19 cellular contexts compared by ENCODE assay signal in genomic region chr5:113451797-113452196, GRCh38. TPM values are rescaled to one million over a fixed set of nuclear protein-coding genes. Genes with fewer than 3 reads are reported as not detected.
"Had no signal": no experiment of that assay in that cellular context is flagged by ENCODE, and none has a peak within 500 bp of the region (broad histone marks: within the 10 kb centered on the region; RNA-seq: fewer than 3 reads in every experiment).

No MANE protein-coding gene starts in this region.

- H3K27ac Mint-ChIP-seq: activated CD4-positive, alpha-beta memory T cell treated with anti-CD3 and anti-CD28 coated beads for 36 hours; activated CD4-positive, alpha-beta T cell treated with anti-CD3 and anti-CD28 coated beads for 36 hours; activated CD8-positive, alpha-beta memory T cell treated with anti-CD3 and anti-CD28 coated beads, Interleukin-2, amount 10 ng/mL, durations not matched to agents 7 days and 5 days; natural killer cell had no signal

- DNase-seq: activated CD4-positive, alpha-beta memory T cell treated with anti-CD3 and anti-CD28 coated beads for 36 hours; activated CD4-positive, alpha-beta T cell treated with anti-CD3 and anti-CD28 coated beads for 36 hours; activated CD8-positive, alpha-beta memory T cell treated with anti-CD3 and anti-CD28 coated beads, Interleukin-2, amount 10 ng/mL, durations not matched to agents 7 days and 5 days; activated naive CD4-positive, alpha-beta T cell treated with anti-CD3 and anti-CD28 coated beads, Interleukin-2, amount 50 U/mL, for 16 hours; activated T-cell treated with anti-CD3 and anti-CD28 coated beads, Interleukin-2, amount 50 U/mL, for 1 hour; adrenal gland; caudate nucleus; islet precursor cell; mucosa of descending colon; natural killer cell; posterior cingulate gyrus; retina; stimulated activated CD4-positive, alpha-beta T cell treated with anti-CD3 and anti-CD28 coated beads, Interleukin-15, amount 100 ng/mL, for 24 hours; stimulated activated CD4-positive, alpha-beta T cell treated with anti-CD3 and anti-CD28 coated beads, Interleukin-4, amount 100 ng/mL, for 1 hour; stimulated activated naive CD4-positive, alpha-beta T cell; substantia nigra; uterus had no signal

- H3K4me1 Mint-ChIP-seq: activated CD8-positive, alpha-beta memory T cell treated with anti-CD3 and anti-CD28 coated beads, Interleukin-2, amount 10 ng/mL, durations not matched to agents 7 days and 5 days; natural killer cell had no signal

- H3K36me3 Mint-ChIP-seq: activated CD4-positive, alpha-beta memory T cell treated with anti-CD3 and anti-CD28 coated beads for 36 hours; activated CD8-positive, alpha-beta memory T cell treated with anti-CD3 and anti-CD28 coated beads, Interleukin-2, amount 10 ng/mL, durations not matched to agents 7 days and 5 days; natural killer cell had no signal

- H3K4me3 Mint-ChIP-seq: activated CD4-positive, alpha-beta memory T cell treated with anti-CD3 and anti-CD28 coated beads for 36 hours; activated CD4-positive, alpha-beta T cell treated with anti-CD3 and anti-CD28 coated beads for 36 hours; activated CD8-positive, alpha-beta memory T cell treated with anti-CD3 and anti-CD28 coated beads, Interleukin-2, amount 10 ng/mL, durations not matched to agents 7 days and 5 days; natural killer cell had no signal

- H3K9me3 Mint-ChIP-seq: activated CD4-positive, alpha-beta memory T cell treated with anti-CD3 and anti-CD28 coated beads for 36 hours; natural killer cell had no signal

- ATAC-seq: activated CD4-positive, alpha-beta T cell treated with anti-CD3 and anti-CD28 coated beads for 36 hours; activated CD8-positive, alpha-beta memory T cell treated with anti-CD3 and anti-CD28 coated beads, Interleukin-2, amount 10 ng/mL, durations not matched to agents 7 days and 5 days; gastroesophageal sphincter; left lobe of liver; mucosa of descending colon; natural killer cell had no signal

RNA-seq across cellular contexts. Expression of gene TSSK1B, which starts 17.0 kb away (rescaled TPM):
- total RNA-seq: activated CD4-positive, alpha-beta memory T cell treated with anti-CD3 and anti-CD28 coated beads for 36 hours; activated CD4-positive, alpha-beta T cell treated with anti-CD3 and anti-CD28 coated beads for 36 hours; activated CD8-positive, alpha-beta memory T cell treated with anti-CD3 and anti-CD28 coated beads, Interleukin-2, amount 10 ng/mL, durations not matched to agents 7 days and 5 days; adrenal gland; left lobe of liver; natural killer cell had no signal
- polyA plus RNA-seq: adrenal gland had no signal
